In the genomic region with DNA sequence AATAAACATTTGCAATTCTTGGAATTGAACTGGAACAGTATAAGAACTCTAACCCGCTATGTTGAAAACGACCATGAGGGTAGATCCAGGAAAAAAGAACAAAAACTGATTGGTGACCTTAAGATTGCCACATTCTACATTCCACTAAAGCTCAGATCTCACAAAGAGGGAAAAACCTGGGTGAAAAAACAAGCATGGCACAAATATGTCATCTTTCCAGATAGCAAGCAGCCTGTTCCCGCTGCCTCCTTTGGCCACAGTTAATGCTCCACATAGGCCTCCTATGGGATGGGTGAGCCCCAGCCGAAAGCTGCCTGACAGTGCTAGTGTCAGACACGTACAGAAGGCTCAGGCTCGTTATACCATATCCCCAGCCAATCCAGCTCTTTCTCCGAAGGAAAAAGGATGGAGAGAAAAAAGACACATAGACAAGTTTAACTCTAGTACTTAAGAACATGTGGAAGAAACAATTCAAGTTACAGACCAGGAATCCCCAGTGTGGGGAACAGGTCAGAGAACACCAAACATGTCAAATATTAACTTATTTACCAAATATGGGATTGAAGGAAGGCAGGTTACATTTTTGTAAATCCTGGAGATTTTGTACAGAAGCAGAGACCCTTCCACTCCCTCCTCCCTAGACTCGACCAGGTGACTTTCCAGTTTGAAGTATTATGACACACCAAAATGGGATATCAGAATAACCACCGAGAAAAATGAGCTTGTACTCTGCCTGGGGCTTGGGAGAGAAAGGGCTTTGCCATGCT, we compare ENCODE assay signal across 28 cellular contexts. TPM values are rescaled to one million over a fixed set of nuclear protein-coding genes. Genes with fewer than 3 reads are reported as not detected.
A peak's percentile ranks its signal among the peaks of the same experiment; 100 is the strongest.
DNase-seq lines count a peak whose midpoint lies in the region; TF ChIP-seq lines count a peak whose summit lies in the region.
"Had no signal": no experiment of that assay in that cellular context is flagged by ENCODE, and none has a peak within 500 bp of the region (broad histone marks: within the 10 kb centered on the region; RNA-seq: fewer than 3 reads in every experiment).

No MANE protein-coding gene starts in this region.

- H3K4me3 Mint-ChIP-seq in activated naive CD4-positive, alpha-beta T cell treated with anti-CD3 and anti-CD28 coated beads, Interleukin-2, amount 50 U/mL, for 24 hours, result no peak overlapping the region
- no peak overlapping the region for H3K4me3 Mint-ChIP-seq in immature natural killer cell
- H3K4me3 Mint-ChIP-seq: HFFc6, IgD-negative memory B cell had no signal

- H4K91ac ChIP-seq in trophoblast cell (ENCODE audit: low read depth, low read length), result no peak overlapping the region

- H3K27ac ChIP-seq in SK-N-MC (peak overlapping the region; percentile 26; the same call in 1 of the 2 replicates), trophoblast cell (ENCODE audit: low read depth, low read length) (no peak overlapping the region), ovary (no peak overlapping the region)
- H3K27ac ChIP-seq: pancreas, right atrium auricular region, spleen, thyroid gland, WERI-Rb-1 had no signal

- H2BK5ac ChIP-seq in trophoblast cell (ENCODE audit: low read depth, low read length, poor library complexity), result no peak overlapping the region

- no peak for TF ChIP-seq POLR2A in ovary (IDR thresholded peaks at IDR 0.05)

- peak overlapping the region; percentile 65 for H3K27ac Mint-ChIP-seq in activated naive CD4-positive, alpha-beta T cell treated with anti-CD3 and anti-CD28 coated beads, Interleukin-2, amount 50 U/mL, for 24 hours
- peak overlapping the region in 4 of 6 donors; percentile 14 to 35 (median 27) for H3K27ac Mint-ChIP-seq in immature natural killer cell
- H3K27ac Mint-ChIP-seq: IgD-negative memory B cell had no signal

- H3K4me2 ChIP-seq in trophoblast cell (ENCODE audit: low read length), result no peak overlapping the region

- H3K4me1 Mint-ChIP-seq in activated naive CD4-positive, alpha-beta T cell treated with anti-CD3 and anti-CD28 coated beads, Interleukin-2, amount 50 U/mL, for 24 hours, result no peaks in the 10 kb centered on the region
- no peaks in the 10 kb centered on the region for H3K4me1 Mint-ChIP-seq in immature natural killer cell
- H3K4me1 Mint-ChIP-seq: IgD-negative memory B cell had no signal

- H2AFZ ChIP-seq in trophoblast cell (ENCODE audit: insufficient read depth, low read length, poor library complexity), result no peak overlapping the region

- peaks cover 4% of the 10 kb centered on the region for H3K36me3 Mint-ChIP-seq in activated naive CD4-positive, alpha-beta T cell treated with anti-CD3 and anti-CD28 coated beads, Interleukin-2, amount 50 U/mL, for 24 hours
- peaks cover 10 to 49% (median 12%) of the 10 kb centered on the region in 3 donors for H3K36me3 Mint-ChIP-seq in immature natural killer cell
- H3K36me3 Mint-ChIP-seq: IgD-negative memory B cell had no signal

- H3K18ac ChIP-seq in trophoblast cell (ENCODE audit: low read length), result no peak overlapping the region

- H3K4me1 ChIP-seq in trophoblast cell (ENCODE audit: control insufficient read depth in 1 of 2, insufficient read depth in 2 of 2, low read length in 2 of 2), result no peaks in the 10 kb centered on the region
- H3K4me1 ChIP-seq in ovary (ENCODE audit: insufficient read depth), result no peaks in the 10 kb centered on the region
- H3K4me1 ChIP-seq: pancreas, right atrium auricular region, spleen, thyroid gland had no signal

- H3K9ac ChIP-seq in SK-N-MC (ENCODE audit: insufficient read length), result no peak overlapping the region
- no peak overlapping the region for H3K9ac ChIP-seq in trophoblast cell (ENCODE audit: low read length)

- H3K14ac ChIP-seq in trophoblast cell (ENCODE audit: low read length), result no peak overlapping the region

- no peaks in the 10 kb centered on the region for H3K79me1 ChIP-seq in trophoblast cell (ENCODE audit: low read length)

- H2BK12ac ChIP-seq in trophoblast cell (ENCODE audit: low read length), result no peak overlapping the region

- TF ChIP-seq EP300 in ovary (IDR thresholded peaks at IDR 0.05), result no peak

- H3K9me3 ChIP-seq in SK-N-MC (ENCODE audit: low read depth, low read length) (no peaks in the 10 kb centered on the region), trophoblast cell (ENCODE audit: insufficient read depth, low read depth, low read length) (no peaks in the 10 kb centered on the region), ovary (no peaks in the 10 kb centered on the region)
- H3K9me3 ChIP-seq: pancreas, right atrium auricular region, spleen, thyroid gland had no signal

- WGBS in trophoblast cell (ENCODE audit: extremely low coverage, insufficient coverage, insufficient read length), result no CpG with 5 or more reads among the region's 9 CpGs
- WGBS in ovary, 3 donors, result 59 to 61% (median 61%) methylated on average over 9 of the region's 9 CpGs

- H3K23ac ChIP-seq in trophoblast cell (ENCODE audit: low read length), result no peak overlapping the region

- intact Hi-C loops in ovary (cut with DNase I), result no loop called here

- H3K4me3 ChIP-seq in SK-N-MC (no peak overlapping the region), trophoblast cell (ENCODE audit: low read depth, low read length) (no peak overlapping the region), ovary (no peak overlapping the region)
- H3K4me3 ChIP-seq: lung, pancreas, right atrium auricular region, spleen, thyroid gland had no signal

- no peak overlapping the region for H3K4ac ChIP-seq in trophoblast cell (ENCODE audit: low read depth, low read length)

- no peaks in the 10 kb centered on the region for H3K9me3 Mint-ChIP-seq in activated naive CD4-positive, alpha-beta T cell treated with anti-CD3 and anti-CD28 coated beads, Interleukin-2, amount 50 U/mL, for 24 hours
- no peaks in the 10 kb centered on the region for H3K9me3 Mint-ChIP-seq in immature natural killer cell
- H3K9me3 Mint-ChIP-seq: HFFc6, IgD-negative memory B cell had no signal

- H2BK120ac ChIP-seq in trophoblast cell (ENCODE audit: insufficient read depth, low read length, poor library complexity), result no peak overlapping the region

- no peak overlapping the region for H4K12ac ChIP-seq in trophoblast cell (ENCODE audit: low read depth, low read length)

- no peaks in the 10 kb centered on the region for H3K27me3 ChIP-seq in trophoblast cell (ENCODE audit: insufficient read depth, low read length)
- H3K27me3 ChIP-seq in ovary, result no peaks in the 10 kb centered on the region
- H3K27me3 ChIP-seq: pancreas, right atrium auricular region, spleen, thyroid gland had no signal

- no peak for TF ChIP-seq CTCF in ovary (IDR thresholded peaks at IDR 0.05)
- TF ChIP-seq CTCF in GM10266 (IDR thresholded peaks at IDR 0.05; ENCODE audit: control insufficient read depth, insufficient read depth, low read depth, missing control alignments), result no peak

- H3K79me2 ChIP-seq in trophoblast cell (ENCODE audit: control insufficient read depth, insufficient read depth, low read length, poor library complexity), result no peaks in the 10 kb centered on the region

- no peak overlapping the region for H4K8ac ChIP-seq in trophoblast cell (ENCODE audit: low read depth, low read length)

- peaks cover 86% of the 10 kb centered on the region for H3K36me3 ChIP-seq in SK-N-MC (ENCODE audit: insufficient read depth, low read length)
- H3K36me3 ChIP-seq in trophoblast cell (ENCODE audit: control insufficient read depth in 1 of 2, insufficient read depth in 2 of 2, low read length in 2 of 2), result peaks cover 38 to 69% of the 10 kb centered on the region in 2 experiments
- H3K36me3 ChIP-seq in ovary, result peaks cover 3% of the 10 kb centered on the region

- H2AK5ac ChIP-seq in trophoblast cell (ENCODE audit: low read length), result no peak overlapping the region

- H3K27me3 Mint-ChIP-seq in activated naive CD4-positive, alpha-beta T cell treated with anti-CD3 and anti-CD28 coated beads, Interleukin-2, amount 50 U/mL, for 24 hours, result no peaks in the 10 kb centered on the region
- no peaks in the 10 kb centered on the region for H3K27me3 Mint-ChIP-seq in immature natural killer cell (ENCODE audit: low read depth in 3 of 3)
- H3K27me3 Mint-ChIP-seq: IgD-negative memory B cell had no signal

- DNase-seq in activated naive CD4-positive, alpha-beta T cell (lab: John Stamatoyannopoulos, UW), result no peak
- DNase-seq in SK-N-MC (ENCODE audit: low read depth, low spot score) (no peak), immature natural killer cell (no peak), trophoblast cell (peak; percentile 69 to 87), ovary (no peak), GM10266 (ENCODE audit: extremely low spot score) (no peak), NCI-H82 (lab: John Stamatoyannopoulos, UW) (no peak)
- DNase-seq: activated CD4-positive, alpha-beta T cell treated with anti-CD3 and anti-CD28 coated beads, Interleukin-2, amount 50 U/mL, for 4 hours; aorta; C1 segment of cervical spinal cord; caudate nucleus; dermis blood vessel endothelial cell; HFFc6; NCI-H1092 treated with DMSO at 0.1 percent for 48 hours; NCI-H1930; NCI-H2227 treated with DMSO at 0.1 percent for 48 hours; NCI-H69; pancreas; spleen; stimulated activated CD4-positive, alpha-beta T cell treated with anti-CD3 and anti-CD28 coated beads, Interleukin-2, amount 100 ng/mL, for 48 hours; stimulated activated naive CD4-positive, alpha-beta T cell; T-helper 2 cell; thyroid gland; WERI-Rb-1 had no signal

RNA-seq across cellular contexts. Expression of gene LETMD1, which starts 14.7 kb away (rescaled TPM):
- polyA plus RNA-seq in immature natural killer cell (10 to 100 TPM; 14.9 to 40.4 (median 17.7) TPM), ovary (100 to 1,000 TPM in 1 of 2 donors, 10 to 100 TPM in 1; 90.3 to 122 TPM)
- polyA plus RNA-seq in trophoblast cell (2013), result 21.3 TPM in 2 replicates
- 10 to 100 TPM; 53.5 to 75.0 (median 68.4) TPM for total RNA-seq in ovary

RNA-seq across cellular contexts. Expression of gene CSRNP2, which starts 20.6 kb away (rescaled TPM):
- polyA plus RNA-seq in immature natural killer cell (1 to 10 TPM in 2 of 3 donors, under 1 TPM in 1; 0.90 to 7.9 (median 7.2) TPM), ovary (10 to 100 TPM; 16.1 to 22.7 TPM)
- 24.1 and 24.9 TPM in 2 replicates for polyA plus RNA-seq in trophoblast cell (2013)
- total RNA-seq in ovary, result 10 to 100 TPM; 18.3 to 32.2 (median 28.7) TPM

RNA-seq across cellular contexts. Expression of gene SLC11A2, which starts 36.6 kb away (rescaled TPM):
- polyA plus RNA-seq in immature natural killer cell (10 to 100 TPM in 2 of 3 donors, 1 to 10 TPM in 1; 9.7 to 14.8 (median 11.2) TPM), ovary (10 to 100 TPM; 13.6 to 24.2 TPM)
- 33.1 and 33.8 TPM in 2 replicates for polyA plus RNA-seq in trophoblast cell (2013)
- 10 to 100 TPM; 32.3 to 48.8 (median 41.1) TPM for total RNA-seq in ovary

Comparison
In these comparisons a context has a peak if more than half of its experiments do, and no peak if none do; other contexts are left out.
1. DNase-seq: peak in trophoblast cell (2 of 2); none in activated naive CD4-positive, alpha-beta T cell (0 of 4), SK-N-MC (single experiment), immature natural killer cell (0 of 3), ovary (0 of 5), GM10266 (single experiment) and NCI-H82 (single experiment).